Comparison of ENCODE assay signal across 1 cellular context in the genomic region with DNA sequence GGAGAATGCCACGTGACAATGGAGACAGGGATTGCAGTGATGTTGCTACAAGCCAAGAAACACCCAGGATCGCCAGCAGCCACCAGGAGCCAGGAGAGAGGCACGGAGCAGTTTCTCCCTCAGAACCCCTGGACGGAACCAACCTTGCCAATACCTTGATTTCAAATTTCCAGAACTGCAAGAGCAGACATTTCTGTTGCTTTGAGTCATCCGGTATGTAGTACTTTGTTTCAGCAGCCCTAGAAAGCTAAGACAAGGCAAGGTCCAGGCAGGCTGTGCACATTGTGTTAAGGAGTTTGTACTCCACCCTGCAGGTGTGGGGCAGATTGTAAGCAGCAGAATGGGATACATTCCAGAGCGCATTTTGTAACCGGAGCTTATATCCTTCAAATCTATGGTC.
TF ChIP-seq lines count a peak whose summit lies in the region.

No MANE protein-coding gene starts in this region.

TF ChIP-seq in WTC11, 78 proteins besides CTCF, POLR2A, EP300 and RAD21 (continued from another document):
- TF ChIP-seq, protein P1, sequence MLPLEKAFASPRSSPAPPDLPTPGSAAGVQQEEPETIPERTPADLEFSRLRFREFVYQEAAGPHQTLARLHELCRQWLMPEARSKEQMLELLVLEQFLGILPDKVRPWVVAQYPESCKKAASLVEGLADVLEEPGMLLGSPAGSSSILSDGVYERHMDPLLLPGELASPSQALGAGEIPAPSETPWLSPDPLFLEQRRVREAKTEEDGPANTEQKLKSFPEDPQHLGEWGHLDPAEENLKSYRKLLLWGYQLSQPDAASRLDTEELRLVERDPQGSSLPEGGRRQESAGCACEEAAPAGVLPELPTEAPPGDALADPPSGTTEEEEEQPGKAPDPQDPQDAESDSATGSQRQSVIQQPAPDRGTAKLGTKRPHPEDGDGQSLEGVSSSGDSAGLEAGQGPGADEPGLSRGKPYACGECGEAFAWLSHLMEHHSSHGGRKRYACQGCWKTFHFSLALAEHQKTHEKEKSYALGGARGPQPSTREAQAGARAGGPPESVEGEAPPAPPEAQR (CRISPR knock-in tag; IDR thresholded peaks at IDR 0.05), result no peak
- TF ChIP-seq, protein P2, sequence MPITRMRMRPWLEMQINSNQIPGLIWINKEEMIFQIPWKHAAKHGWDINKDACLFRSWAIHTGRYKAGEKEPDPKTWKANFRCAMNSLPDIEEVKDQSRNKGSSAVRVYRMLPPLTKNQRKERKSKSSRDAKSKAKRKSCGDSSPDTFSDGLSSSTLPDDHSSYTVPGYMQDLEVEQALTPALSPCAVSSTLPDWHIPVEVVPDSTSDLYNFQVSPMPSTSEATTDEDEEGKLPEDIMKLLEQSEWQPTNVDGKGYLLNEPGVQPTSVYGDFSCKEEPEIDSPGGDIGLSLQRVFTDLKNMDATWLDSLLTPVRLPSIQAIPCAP (CRISPR knock-in tag; IDR thresholded peaks at IDR 0.05), result no peak
- TF ChIP-seq ESRRA (CRISPR knock-in tag; IDR thresholded peaks at IDR 0.05; ENCODE audit: borderline replicate concordance) (no peak), RORB (CRISPR knock-in tag; IDR thresholded peaks at IDR 0.05) (no peak), GABPB1 (CRISPR knock-in tag; IDR thresholded peaks at IDR 0.05) (no peak), IRF2 (CRISPR knock-in tag; IDR thresholded peaks at IDR 0.05; ENCODE audit: borderline replicate concordance, low read depth) (no peak)
- TF ChIP-seq, protein P3, sequence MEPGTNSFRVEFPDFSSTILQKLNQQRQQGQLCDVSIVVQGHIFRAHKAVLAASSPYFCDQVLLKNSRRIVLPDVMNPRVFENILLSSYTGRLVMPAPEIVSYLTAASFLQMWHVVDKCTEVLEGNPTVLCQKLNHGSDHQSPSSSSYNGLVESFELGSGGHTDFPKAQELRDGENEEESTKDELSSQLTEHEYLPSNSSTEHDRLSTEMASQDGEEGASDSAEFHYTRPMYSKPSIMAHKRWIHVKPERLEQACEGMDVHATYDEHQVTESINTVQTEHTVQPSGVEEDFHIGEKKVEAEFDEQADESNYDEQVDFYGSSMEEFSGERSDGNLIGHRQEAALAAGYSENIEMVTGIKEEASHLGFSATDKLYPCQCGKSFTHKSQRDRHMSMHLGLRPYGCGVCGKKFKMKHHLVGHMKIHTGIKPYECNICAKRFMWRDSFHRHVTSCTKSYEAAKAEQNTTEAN (CRISPR knock-in tag; IDR thresholded peaks at IDR 0.05), result no peak
